In the genomic region with DNA sequence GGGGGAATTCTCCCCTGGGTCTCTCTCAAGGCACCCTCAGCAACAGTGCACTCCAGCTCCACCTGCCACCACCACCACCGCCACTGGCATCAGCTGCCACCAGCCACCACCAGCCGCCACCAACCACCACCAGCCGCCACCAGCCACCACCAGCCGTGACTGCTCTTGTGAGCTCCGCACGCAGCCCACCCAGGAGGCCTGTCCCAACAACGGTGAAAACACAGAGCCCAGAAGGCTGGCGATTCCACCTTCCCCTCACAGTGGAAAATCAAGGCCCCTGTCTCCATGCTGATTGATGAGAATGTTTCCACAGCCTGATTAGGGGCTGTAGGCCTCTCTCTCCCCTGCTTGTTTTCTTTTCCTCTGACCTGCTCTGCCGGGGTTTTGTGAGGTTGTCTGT, we compare ENCODE assay signal across 19 cellular contexts. TPM values are rescaled to one million over a fixed set of nuclear protein-coding genes. Genes with fewer than 3 reads are reported as not detected.
DNase-seq lines count a peak whose midpoint lies in the region; ATAC-seq and TF ChIP-seq lines count a peak whose summit lies in the region.
"Had no signal": no experiment of that assay in that cellular context is flagged by ENCODE, and none has a peak within 500 bp of the region (broad histone marks: within the 10 kb centered on the region; RNA-seq: fewer than 3 reads in every experiment).

No MANE protein-coding gene starts in this region.

- H3K4me1 Mint-ChIP-seq in Caco-2 (ENCODE audit: low read depth, unreplicated experiment): peaks cover 53% of the 10 kb centered on the region
- H3K4me1 Mint-ChIP-seq in activated T-cell treated with anti-CD3 and anti-CD28 coated beads, Interleukin-2, amount 50 U/mL, for 72 hours (ENCODE audit: low read depth): no peaks in the 10 kb centered on the region
- H3K4me1 Mint-ChIP-seq: activated B cell treated with CpG ODN at 0.5 μM for 24 hours had no signal

- H3K4me3 ChIP-seq in Caco-2 (ENCODE audit: low read depth, low read length) (no peak overlapping the region), psoas muscle (no peak overlapping the region)
- H3K4me3 ChIP-seq: Peyer's patch had no signal

- no peak overlapping the region for H3K4me3 Mint-ChIP-seq in Caco-2 (ENCODE audit: unreplicated experiment)
- H3K4me3 Mint-ChIP-seq in activated T-cell treated with anti-CD3 and anti-CD28 coated beads, Interleukin-2, amount 50 U/mL, for 72 hours: no peak overlapping the region
- H3K4me3 Mint-ChIP-seq: activated B cell treated with CpG ODN at 0.5 μM for 24 hours; activated CD8-positive, alpha-beta T cell treated with anti-CD3 and anti-CD28 coated beads for 36 hours had no signal

- CTCF ChIA-PET in Caco-2 (lab: Charles Lee): interaction anchor here (1.0 to 2.0 kb wide), 2 partner anchors 47 to 91 kb away, joined by 3 to 8 read pairs; no protein-coding TSS in a partner anchor

- intact Hi-C loops in Caco-2 (cut with micrococcal nuclease; ENCODE audit: unreplicated experiment) (no loop called here), psoas muscle (cut with DNase I) (loop anchor here in 1 of 2 donors (5.0 kb wide), 1 partner anchor 43 kb away; no protein-coding TSS in a partner anchor)

- 59 to 76% (median 73%) methylated on average over 6 to 9 of the region's 9 CpGs for WGBS in psoas muscle, 3 donors

- H3K27me3 ChIP-seq in Caco-2 (replicated peaks; ENCODE audit: control insufficient read depth, insufficient read depth, low read length) (no peaks in the 10 kb centered on the region), psoas muscle (ENCODE audit: insufficient read depth in 3 of 3, low read length in 2 of 3) (no peaks in the 10 kb centered on the region)
- H3K27me3 ChIP-seq: Peyer's patch had no signal

- no peaks in the 10 kb centered on the region for H3K9me3 Mint-ChIP-seq in Caco-2 (ENCODE audit: unreplicated experiment)
- H3K9me3 Mint-ChIP-seq in activated T-cell treated with anti-CD3 and anti-CD28 coated beads, Interleukin-2, amount 50 U/mL, for 72 hours: peaks cover 0 to 2% of the 10 kb centered on the region in 2 donors
- H3K9me3 Mint-ChIP-seq: activated B cell treated with CpG ODN at 0.5 μM for 24 hours; activated CD8-positive, alpha-beta T cell treated with anti-CD3 and anti-CD28 coated beads for 36 hours had no signal

- H3K4me1 ChIP-seq in Caco-2 (peaks cover 27% of the 10 kb centered on the region), psoas muscle (peaks cover 40% of the 10 kb centered on the region)
- H3K4me1 ChIP-seq: Peyer's patch had no signal

- no peak for TF ChIP-seq CTCF in Caco-2 (IDR thresholded peaks at IDR 0.05; ENCODE audit: insufficient read depth in 1 of 2, low read depth in 1 of 2, low read length in 1 of 2, severe bottlenecking in 1 of 2, unreplicated experiment in 1 of 2)
- no peak for TF ChIP-seq CTCF in psoas muscle (IDR thresholded peaks at IDR 0.05)

- H3K36me3 ChIP-seq in Caco-2 (ENCODE audit: control insufficient read depth, insufficient read depth, low read length) (no peaks in the 10 kb centered on the region), psoas muscle (ENCODE audit: insufficient read depth in 1 of 2, low read depth in 1 of 2) (no peaks in the 10 kb centered on the region)
- H3K36me3 ChIP-seq: Peyer's patch had no signal

- POLR2A ChIA-PET in Caco-2 (lab: Charles Lee): no interaction called here

- no peak for ATAC-seq in psoas muscle
- ATAC-seq in activated T-cell treated with anti-CD3 and anti-CD28 coated beads, Interleukin-2, amount 50 U/mL, for 72 hours (replicated peaks in 1 of 2): no peak
- ATAC-seq: activated CD8-positive, alpha-beta T cell treated with anti-CD3 and anti-CD28 coated beads for 36 hours; esophagus mucosa had no signal

- peak overlapping the region; percentile 14 for H3K27ac Mint-ChIP-seq in Caco-2 (ENCODE audit: unreplicated experiment)
- H3K27ac Mint-ChIP-seq in activated T-cell treated with anti-CD3 and anti-CD28 coated beads, Interleukin-2, amount 50 U/mL, for 72 hours: no peak overlapping the region
- H3K27ac Mint-ChIP-seq: activated B cell treated with CpG ODN at 0.5 μM for 24 hours; activated CD8-positive, alpha-beta T cell treated with anti-CD3 and anti-CD28 coated beads for 36 hours had no signal

- peak overlapping the region; percentile 92 for H3K27ac ChIP-seq in psoas muscle
- H3K27ac ChIP-seq: Peyer's patch had no signal

- H3K27me3 Mint-ChIP-seq in Caco-2 (ENCODE audit: insufficient read depth, unreplicated experiment): no peaks in the 10 kb centered on the region
- peaks cover 16% of the 10 kb centered on the region for H3K27me3 Mint-ChIP-seq in activated T-cell treated with anti-CD3 and anti-CD28 coated beads, Interleukin-2, amount 50 U/mL, for 72 hours (ENCODE audit: low read depth)
- H3K27me3 Mint-ChIP-seq: activated B cell treated with CpG ODN at 0.5 μM for 24 hours had no signal

- no peaks in the 10 kb centered on the region for H3K9me3 ChIP-seq in Caco-2
- H3K9me3 ChIP-seq in psoas muscle: no peaks in the 10 kb centered on the region
- H3K9me3 ChIP-seq: Peyer's patch had no signal

- peak in 1 of 2 experiments; percentile 29 for DNase-seq in Caco-2
- peak; percentile 31 for DNase-seq in RPMI8226
- DNase-seq in left kidney (ENCODE audit: low read depth, low spot score): peak; percentile 78
- DNase-seq in psoas muscle: no peak
- DNase-seq in stimulated activated naive CD4-positive, alpha-beta T cell (lab: John Stamatoyannopoulos, UW): no peak
- DNase-seq in activated T-cell treated with anti-CD3 and anti-CD28 coated beads, Interleukin-2, amount 50 U/mL, for 72 hours: no peak
- no peak for DNase-seq in UCSD-AML1 (lab: John Stamatoyannopoulos, UW; ENCODE audit: unreplicated experiment)
- no peak for DNase-seq in HCEC 1CT
- DNase-seq: activated B cell treated with CpG ODN at 0.5 μM for 24 hours; activated CD8-positive, alpha-beta T cell treated with anti-CD3 and anti-CD28 coated beads for 36 hours; activated naive CD4-positive, alpha-beta T cell; aorta; effector memory CD4-positive, alpha-beta T cell; mesendoderm; NK-92 treated with Interleukin-12 subunit alpha and Interleukin-12 subunit beta, amount 100 ng/mL, for 24 hours; Peyer's patch; stimulated activated CD4-positive, alpha-beta T cell treated with anti-CD3 and anti-CD28 coated beads, Interleukin-12 subunit alpha, Interleukin-12 subunit beta, amount 100 ng/mL, for 4 hours; T-helper 2 cell had no signal

- BruUV-seq in Caco-2 (replicated peaks; lab: Mats Ljungman, UMichigan): no TSS peak

- peaks cover 17% of the 10 kb centered on the region for H3K36me3 Mint-ChIP-seq in Caco-2 (ENCODE audit: insufficient read depth, unreplicated experiment)
- H3K36me3 Mint-ChIP-seq in activated T-cell treated with anti-CD3 and anti-CD28 coated beads, Interleukin-2, amount 50 U/mL, for 72 hours (ENCODE audit: insufficient read depth in 2 of 2): no peaks in the 10 kb centered on the region

RNA-seq across cellular contexts. Expression of a gene that starts 41.1 kb away (rescaled TPM):
- total RNA-seq in Caco-2 (2022): 60.6 and 63.6 TPM in 2 replicates
- total RNA-seq in psoas muscle: 100 to 1,000 TPM in 3 of 4 donors, 10 to 100 TPM in 1; 57.5 to 139 (median 117) TPM
- 100 to 1,000 TPM in 2 of 3 donors, 10 to 100 TPM in 1; 59.5 to 122 (median 115) TPM for polyA plus RNA-seq in psoas muscle
- total RNA-seq in activated T-cell treated with anti-CD3 and anti-CD28 coated beads, Interleukin-2, amount 50 U/mL, for 72 hours: not detected
- total RNA-seq: activated B cell treated with CpG ODN at 0.5 μM for 24 hours; activated CD8-positive, alpha-beta T cell treated with anti-CD3 and anti-CD28 coated beads for 36 hours had no signal

Comparison
In these comparisons a context has a peak if more than half of its experiments do, and no peak if none do; other contexts are left out.
1. DNase-seq: peak in RPMI8226 (single experiment) and left kidney (single experiment); none in psoas muscle (0 of 2), stimulated activated naive CD4-positive, alpha-beta T cell (0 of 6), activated T-cell treated with anti-CD3 and anti-CD28 coated beads, Interleukin-2, amount 50 U/mL, for 72 hours (0 of 2), UCSD-AML1 (single experiment) and HCEC 1CT (single experiment).
2. RNA of a gene that starts 41.1 kb away (total RNA-seq): 57.5 to 139 TPM in psoas muscle and 60.6 to 63.6 TPM in Caco-2; not detected in activated T-cell treated with anti-CD3 and anti-CD28 coated beads, Interleukin-2, amount 50 U/mL, for 72 hours; every median in the first group is over 10 times any median in the second.